ENCODE assay signal across 20 cellular contexts in the genomic region with DNA sequence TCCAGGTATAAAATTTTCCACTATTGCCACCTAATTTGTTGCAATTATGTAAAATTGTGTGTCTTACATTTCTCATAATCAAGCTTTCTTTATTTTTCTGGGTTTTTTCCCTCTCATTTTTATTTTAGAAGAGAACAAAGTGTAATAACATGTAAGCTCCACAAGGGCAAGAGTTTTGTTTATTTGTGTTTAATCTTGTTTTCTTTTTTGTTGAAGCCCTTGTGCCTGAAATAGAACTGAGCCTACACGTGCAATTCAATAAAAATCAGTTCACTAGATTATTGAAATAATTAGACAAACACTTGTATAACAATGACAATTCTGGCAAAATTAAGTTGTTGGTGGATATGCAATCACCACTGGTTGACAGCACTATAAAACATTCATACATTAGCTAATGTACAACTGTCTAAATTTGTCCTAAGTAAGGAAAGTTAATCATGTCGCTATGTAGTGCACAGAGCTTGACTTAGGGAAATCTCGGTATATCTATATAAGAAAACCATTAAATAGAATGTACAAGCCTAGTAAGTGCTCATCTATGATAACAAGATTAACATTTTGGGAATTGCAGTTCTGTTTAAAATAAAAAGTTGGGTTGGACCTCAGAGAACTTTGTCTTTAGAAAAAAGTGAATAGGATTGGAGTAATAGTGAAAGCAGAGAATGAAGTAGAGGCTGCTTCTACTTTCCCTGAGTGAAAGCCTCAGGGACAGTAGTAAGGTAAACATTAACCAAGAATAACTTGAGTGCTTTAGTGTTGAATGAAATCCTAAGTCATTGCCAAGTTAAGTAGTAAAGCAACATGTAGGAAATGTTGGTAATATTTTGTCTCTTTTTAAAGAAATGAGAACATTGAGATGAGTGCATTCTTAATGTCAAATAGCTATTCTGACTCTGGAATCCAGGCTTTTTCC. TPM values are rescaled to one million over a fixed set of nuclear protein-coding genes. Genes with fewer than 3 reads are reported as not detected.
DNase-seq lines count a peak whose midpoint lies in the region; ATAC-seq, FAIRE-seq and TF ChIP-seq lines count a peak whose summit lies in the region.
"Had no signal": no experiment of that assay in that cellular context is flagged by ENCODE, and none has a peak within 500 bp of the region (broad histone marks: within the 10 kb centered on the region; RNA-seq: fewer than 3 reads in every experiment).

No MANE protein-coding gene starts in this region.

- intact Hi-C loops in kidney (cut with DNase I) (no loop called here), ascending aorta (cut with DNase I) (no loop called here)

- H3K9me3 ChIP-seq in kidney (ENCODE audit: control insufficient read depth in 1 of 2, low read length in 2 of 2) (peaks cover 0 to under 1% of the 10 kb centered on the region in 2 donors), ascending aorta (no peaks in the 10 kb centered on the region)
- H3K9me3 ChIP-seq: gastrocnemius medialis had no signal

- no peak overlapping the region for H3K9ac ChIP-seq in kidney (ENCODE audit: low read length in 2 of 2)

- TF ChIP-seq CTCF in kidney (IDR thresholded peaks at IDR 0.05; ENCODE audit: borderline replicate concordance, extremely low read depth, insufficient read depth) (no peak), ascending aorta (IDR thresholded peaks at IDR 0.05) (no peak)

- H3K4me3 ChIP-seq in kidney (ENCODE audit: low read length in 2 of 2) (peak overlapping the region; percentile 9 to 23), ascending aorta (no peak overlapping the region)
- H3K4me3 ChIP-seq: cardiac muscle cell, gastrocnemius medialis, suprapubic skin had no signal

- DNase-seq in DMS53 treated with DMSO at 0.1 percent for 48 hours (lab: John Stamatoyannopoulos, UW; ENCODE audit: unreplicated experiment) (peak; percentile 45), kidney (no peak), ascending aorta (ENCODE audit: low spot score in 2 of 2) (no peak), NCI-H2196 (lab: John Stamatoyannopoulos, UW; ENCODE audit: unreplicated experiment) (no peak)
- DNase-seq: Calu3; gastrocnemius medialis; immature natural killer cell; KBM-7; NCI-H524; stimulated activated CD4-positive, alpha-beta T cell treated with anti-CD3 and anti-CD28 coated beads, Interleukin-15, amount 100 ng/mL, for 24 hours had no signal

- H3K27me3 ChIP-seq in ascending aorta: no peaks in the 10 kb centered on the region
- H3K27me3 ChIP-seq: cardiac muscle cell, gastrocnemius medialis, suprapubic skin had no signal

- peak; percentile 68 for FAIRE-seq in kidney (lab: Jason Lieb, UNC)

- peak; percentile 99 for ATAC-seq in GM19463 (IDR thresholded peaks at IDR 0.05; ENCODE audit: unreplicated experiment)
- peak; percentile 95 for ATAC-seq in HG02981 (IDR thresholded peaks at IDR 0.05; ENCODE audit: unreplicated experiment)
- ATAC-seq in HG03442 (IDR thresholded peaks at IDR 0.05; ENCODE audit: unreplicated experiment): no peak
- no peak for ATAC-seq in GM18502 (IDR thresholded peaks at IDR 0.05; ENCODE audit: poor library complexity, unreplicated experiment)
- ATAC-seq: gastrocnemius medialis, HCT116, WTC11 had no signal

- H3K27ac ChIP-seq in kidney (ENCODE audit: low read depth in 2 of 2, low read length in 2 of 2) (no peak overlapping the region), ascending aorta (no peak overlapping the region)
- H3K27ac ChIP-seq: cardiac muscle cell, gastrocnemius medialis, suprapubic skin had no signal

- no peaks in the 10 kb centered on the region for H3K36me3 ChIP-seq in kidney (ENCODE audit: control insufficient read depth in 1 of 2, insufficient read depth in 2 of 2, low read length in 2 of 2)
- no peaks in the 10 kb centered on the region for H3K36me3 ChIP-seq in ascending aorta
- H3K36me3 ChIP-seq: cardiac muscle cell, gastrocnemius medialis, suprapubic skin had no signal

- H3K4me1 ChIP-seq in kidney (ENCODE audit: control insufficient read depth in 1 of 2, insufficient read depth in 1 of 2, low read depth in 1 of 2, low read length in 2 of 2) (no peaks in the 10 kb centered on the region), ascending aorta (no peaks in the 10 kb centered on the region)
- H3K4me1 ChIP-seq: gastrocnemius medialis, suprapubic skin had no signal

RNA-seq across cellular contexts. Expression of a gene that starts 37.4 kb away (rescaled TPM):
- total RNA-seq in kidney (1.1 TPM), ascending aorta (not detected)
- polyA plus RNA-seq in kidney (ENCODE audit: insufficient read depth, low read depth, low replicate concordance): 0.62 TPM
- total RNA-seq: Calu3, gastrocnemius medialis, pulmonary artery endothelial cell, RPMI7951 had no signal
- polyA plus RNA-seq: immature natural killer cell had no signal

Comparison
In these comparisons a context has a peak if more than half of its experiments do, and no peak if none do; other contexts are left out.
1. ATAC-seq: peak in GM19463 (single experiment) and HG02981 (single experiment); none in HG03442 (single experiment) and GM18502 (single experiment).
2. H3K4me3 ChIP-seq: peak in kidney (2 of 2); none in ascending aorta (0 of 2).